ENCODE assay signal across 24 cellular contexts in genomic region chr7:94941844-94942632, GRCh38. TPM values are rescaled to one million over a fixed set of nuclear protein-coding genes. Genes with fewer than 3 reads are reported as not detected.
"Had no signal": no experiment of that assay in that cellular context is flagged by ENCODE, and none has a peak within 500 bp of the region (broad histone marks: within the 10 kb centered on the region; RNA-seq: fewer than 3 reads in every experiment).

No MANE protein-coding gene starts in this region.

- ATAC-seq: activated CD8-positive, alpha-beta T cell treated with anti-CD3 and anti-CD28 coated beads for 36 hours; activated naive CD8-positive, alpha-beta T cell treated with anti-CD3 and anti-CD28 coated beads, Interleukin-2, amount 50 U/mL, for 24 hours had no signal

- H3K27ac ChIP-seq: dorsolateral prefrontal cortex, left ventricle myocardium inferior, thyroid gland had no signal

- H3K27ac Mint-ChIP-seq: activated CD8-positive, alpha-beta T cell treated with anti-CD3 and anti-CD28 coated beads for 36 hours; activated naive CD4-positive, alpha-beta T cell treated with anti-CD3 and anti-CD28 coated beads for 36 hours; activated naive CD8-positive, alpha-beta T cell treated with anti-CD3 and anti-CD28 coated beads, Interleukin-2, amount 50 U/mL, for 24 hours; activated T-cell treated with anti-CD3 and anti-CD28 coated beads, Interleukin-2, amount 50 U/mL, for 24 hours; activated T-helper 2 cell treated with anti-CD3 and anti-CD28 coated beads, Interferon-gamma antibody, Interleukin-2, Interleukin-4, amounts not matched to agents 10 μg/mL and 5 μg/mL and 100 μg/mL, durations not matched to agents 14 hours and 24 hours and 36 hours; endodermal cell; nephron progenitor cell; progenitor cell of endocrine pancreas had no signal

- H3K9me3 Mint-ChIP-seq: activated CD8-positive, alpha-beta T cell treated with anti-CD3 and anti-CD28 coated beads for 36 hours; activated naive CD4-positive, alpha-beta T cell treated with anti-CD3 and anti-CD28 coated beads for 36 hours; activated naive CD8-positive, alpha-beta T cell treated with anti-CD3 and anti-CD28 coated beads, Interleukin-2, amount 50 U/mL, for 24 hours; activated T-cell treated with anti-CD3 and anti-CD28 coated beads, Interleukin-2, amount 50 U/mL, for 24 hours; activated T-helper 2 cell treated with anti-CD3 and anti-CD28 coated beads, Interferon-gamma antibody, Interleukin-2, Interleukin-4, amounts not matched to agents 10 μg/mL and 5 μg/mL and 100 μg/mL, durations not matched to agents 14 hours and 24 hours and 36 hours; brain; endodermal cell; nephron progenitor cell had no signal

- H3K9me3 ChIP-seq: left ventricle myocardium inferior, thyroid gland had no signal

- H3K4me3 Mint-ChIP-seq: activated CD8-positive, alpha-beta T cell treated with anti-CD3 and anti-CD28 coated beads for 36 hours; activated naive CD4-positive, alpha-beta T cell treated with anti-CD3 and anti-CD28 coated beads for 36 hours; activated naive CD8-positive, alpha-beta T cell treated with anti-CD3 and anti-CD28 coated beads, Interleukin-2, amount 50 U/mL, for 24 hours; activated T-cell treated with anti-CD3 and anti-CD28 coated beads, Interleukin-2, amount 50 U/mL, for 24 hours; brain; endodermal cell; nephron progenitor cell had no signal

- H3K36me3 Mint-ChIP-seq: brain had no signal

- H3K4me1 Mint-ChIP-seq: activated naive CD8-positive, alpha-beta T cell treated with anti-CD3 and anti-CD28 coated beads, Interleukin-2, amount 50 U/mL, for 24 hours had no signal

- H3K27me3 Mint-ChIP-seq: activated CD8-positive, alpha-beta T cell treated with anti-CD3 and anti-CD28 coated beads for 36 hours; activated naive CD8-positive, alpha-beta T cell treated with anti-CD3 and anti-CD28 coated beads, Interleukin-2, amount 50 U/mL, for 24 hours; activated T-cell treated with anti-CD3 and anti-CD28 coated beads, Interleukin-2, amount 50 U/mL, for 24 hours; brain; progenitor cell of endocrine pancreas had no signal

- DNase-seq: activated CD4-positive, alpha-beta T cell treated with anti-CD3 and anti-CD28 coated beads for 48 hours; activated CD4-positive, CD25-positive, alpha-beta regulatory T cell; activated CD8-positive, alpha-beta T cell treated with anti-CD3 and anti-CD28 coated beads for 36 hours; activated naive CD4-positive, alpha-beta T cell treated with anti-CD3 and anti-CD28 coated beads for 36 hours; activated naive CD8-positive, alpha-beta T cell treated with anti-CD3 and anti-CD28 coated beads, Interleukin-2, amount 50 U/mL, for 24 hours; activated T-cell treated with anti-CD3 and anti-CD28 coated beads, Interleukin-2, amount 50 U/mL, for 24 hours; anterior cingulate cortex; caudate nucleus; dorsolateral prefrontal cortex; endodermal cell; erythroblast; kidney; left ventricle myocardium inferior; nephron progenitor cell; occipital lobe; stimulated activated CD4-positive, alpha-beta T cell treated with anti-CD3 and anti-CD28 coated beads, Interleukin-12 subunit alpha, Interleukin-12 subunit beta, amount 100 ng/mL, for 4 hours; stimulated activated CD4-positive, alpha-beta T cell treated with anti-CD3 and anti-CD28 coated beads, Interleukin-1b, Interleukin-23, amount 100 ng/mL, for 48 hours; stimulated activated CD8-positive, alpha-beta memory T cell treated with anti-CD3 and anti-CD28 coated beads, Interleukin-4, amount 100 ng/mL, for 48 hours; stimulated activated naive CD4-positive, alpha-beta T cell; T1000; thyroid gland had no signal

- H3K36me3 ChIP-seq: left ventricle myocardium inferior, thyroid gland had no signal

- H3K27me3 ChIP-seq: dorsolateral prefrontal cortex, thyroid gland had no signal

- H3K4me3 ChIP-seq: dorsolateral prefrontal cortex, left ventricle myocardium inferior, thyroid gland had no signal

- H3K4me1 ChIP-seq: left ventricle myocardium inferior, thyroid gland had no signal

RNA-seq across cellular contexts. Expression of gene PPP1R9A, which starts 34.6 kb away (rescaled TPM):
- total RNA-seq: activated naive CD4-positive, alpha-beta T cell treated with anti-CD3 and anti-CD28 coated beads for 36 hours; activated T-helper 2 cell treated with anti-CD3 and anti-CD28 coated beads, Interferon-gamma antibody, Interleukin-2, Interleukin-4, amounts not matched to agents 10 μg/mL and 5 μg/mL and 100 μg/mL, durations not matched to agents 14 hours and 24 hours and 36 hours had no signal
